20 cellular contexts compared by ENCODE assay signal in the genomic region with DNA sequence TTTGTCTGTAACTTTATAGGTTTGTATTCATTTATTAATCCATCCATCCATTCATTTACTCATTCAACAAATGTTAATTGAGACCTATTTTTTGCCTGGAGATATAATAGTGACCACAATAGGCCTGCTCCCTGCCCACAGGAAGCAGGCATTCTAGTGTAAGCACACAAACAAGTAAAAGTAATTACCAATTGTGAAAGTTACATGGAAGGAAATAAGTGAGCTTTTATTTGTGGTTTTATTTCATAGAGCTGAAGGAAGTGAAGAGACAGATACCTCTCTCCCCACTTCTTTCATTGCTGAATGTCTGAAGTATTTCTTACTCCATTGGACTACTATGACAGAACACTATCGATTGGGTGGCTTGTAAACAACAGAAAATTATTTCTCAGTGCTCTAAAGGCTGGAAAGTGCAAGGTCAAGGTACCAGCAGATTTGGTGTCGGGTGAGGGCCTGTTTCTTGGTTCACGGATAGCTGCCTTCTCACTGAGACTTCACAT.
A peak's percentile ranks its signal among the peaks of the same experiment; 100 is the strongest.
DNase-seq lines count a peak whose midpoint lies in the region; ATAC-seq and TF ChIP-seq lines count a peak whose summit lies in the region.
"Had no signal": no experiment of that assay in that cellular context is flagged by ENCODE, and none has a peak within 500 bp of the region (broad histone marks: within the 10 kb centered on the region; RNA-seq: fewer than 3 reads in every experiment).

No MANE protein-coding gene starts in this region.

- H3K27me3 Mint-ChIP-seq in stimulated activated naive CD8-positive, alpha-beta T cell treated with anti-CD3 and anti-CD28 coated beads, Interleukin-15, Interleukin-2, amounts not matched to agents 100 ng/mL and 50 ng/mL, for 24 hours = no peaks in the 10 kb centered on the region
- H3K27me3 Mint-ChIP-seq in T-helper 17 cell (no peaks in the 10 kb centered on the region), chondrocyte (ENCODE audit: low read depth) (no peaks in the 10 kb centered on the region)

- H3K9me3 ChIP-seq in T-helper 17 cell (ENCODE audit: control insufficient read depth, low read length, poor library complexity, severe bottlenecking) = no peaks in the 10 kb centered on the region
- H3K9me3 ChIP-seq: Peyer's patch had no signal

- peaks cover 83% of the 10 kb centered on the region for H3K36me3 Mint-ChIP-seq in stimulated activated naive CD8-positive, alpha-beta T cell treated with anti-CD3 and anti-CD28 coated beads, Interleukin-15, Interleukin-2, amounts not matched to agents 100 ng/mL and 50 ng/mL, for 24 hours (ENCODE audit: low read depth)
- peaks cover 8% of the 10 kb centered on the region for H3K36me3 Mint-ChIP-seq in T-helper 17 cell (ENCODE audit: low read depth)
- no peaks in the 10 kb centered on the region for H3K36me3 Mint-ChIP-seq in chondrocyte (ENCODE audit: low read depth)

- H3K27ac Mint-ChIP-seq in stimulated activated naive CD8-positive, alpha-beta T cell treated with anti-CD3 and anti-CD28 coated beads, Interleukin-15, Interleukin-2, amounts not matched to agents 100 ng/mL and 50 ng/mL, for 24 hours = peak overlapping the region; percentile 99
- peak overlapping the region; percentile 99 for H3K27ac Mint-ChIP-seq in T-helper 17 cell
- H3K27ac Mint-ChIP-seq in chondrocyte (ENCODE audit: unreplicated experiment) = peak overlapping the region; percentile 41

- POLR2A ChIA-PET in HEK293T (lab: Yijun Ruan, JAX) = no interaction called here

- TF ChIP-seq CTCF in chondrocyte (IDR thresholded peaks at IDR 0.05) = no peak

- H3K4me3 Mint-ChIP-seq in stimulated activated naive CD8-positive, alpha-beta T cell treated with anti-CD3 and anti-CD28 coated beads, Interleukin-15, Interleukin-2, amounts not matched to agents 100 ng/mL and 50 ng/mL, for 24 hours = peak overlapping the region; percentile 69
- H3K4me3 Mint-ChIP-seq in T-helper 17 cell (peak overlapping the region; percentile 47), chondrocyte (ENCODE audit: unreplicated experiment) (no peak overlapping the region)
- H3K4me3 Mint-ChIP-seq: H9 had no signal

- DNase-seq in stimulated activated naive CD8-positive, alpha-beta T cell treated with anti-CD3 and anti-CD28 coated beads, Interleukin-15, Interleukin-2, amounts not matched to agents 100 U/mL and 50 U/mL, for 24 hours = no peak
- no peak for DNase-seq in T-helper 17 cell
- DNase-seq in chondrocyte (ENCODE audit: low spot score) = no peak
- DNase-seq in stimulated activated CD8-positive, alpha-beta memory T cell treated with anti-CD3 and anti-CD28 coated beads, Interleukin-4, amount 100 ng/mL, for 48 hours = no peak
- no peak for DNase-seq in activated gamma-delta T cell treated with Interleukin-2 at 50 U/mL for 16 hours
- no peak for DNase-seq in HEK293T (ENCODE audit: extremely low spot score)
- no peak for DNase-seq in NCI-H774 (lab: John Stamatoyannopoulos, UW)
- DNase-seq: activated CD8-positive, alpha-beta memory T cell treated with anti-CD3 and anti-CD28 coated beads, Interleukin-2, amount 50 U/mL, for 4 hours; amygdala; Calu3; cerebellar nuclear complex; GDM1; H9; hypothalamus; MV-4-11; NCI-H2081 treated with DMSO at 0.1 percent for 48 hours; Peyer's patch; stimulated activated CD4-positive, alpha-beta T cell treated with anti-CD3 and anti-CD28 coated beads, Interleukin-1b, Interleukin-23, amount 100 ng/mL, for 48 hours had no signal

- H3K9me3 Mint-ChIP-seq in stimulated activated naive CD8-positive, alpha-beta T cell treated with anti-CD3 and anti-CD28 coated beads, Interleukin-15, Interleukin-2, amounts not matched to agents 100 ng/mL and 50 ng/mL, for 24 hours = peaks cover 5% of the 10 kb centered on the region
- no peaks in the 10 kb centered on the region for H3K9me3 Mint-ChIP-seq in chondrocyte (ENCODE audit: low read depth)

- no peak for ATAC-seq in stimulated activated naive CD8-positive, alpha-beta T cell treated with anti-CD3 and anti-CD28 coated beads, Interleukin-15, Interleukin-2, amounts not matched to agents 100 U/mL and 50 U/mL, for 24 hours
- no peak for ATAC-seq in T-helper 17 cell
- ATAC-seq: sciatic nerve had no signal

- CTCF ChIA-PET in HEK293T (lab: Yijun Ruan, JAX) = no interaction called here

- peaks cover 100% of the 10 kb centered on the region for H3K4me1 Mint-ChIP-seq in stimulated activated naive CD8-positive, alpha-beta T cell treated with anti-CD3 and anti-CD28 coated beads, Interleukin-15, Interleukin-2, amounts not matched to agents 100 ng/mL and 50 ng/mL, for 24 hours (ENCODE audit: low read depth)
- H3K4me1 Mint-ChIP-seq in T-helper 17 cell = peaks cover 69% of the 10 kb centered on the region
- peaks cover 43% of the 10 kb centered on the region for H3K4me1 Mint-ChIP-seq in chondrocyte (ENCODE audit: low read depth)

TF ChIP-seq in HEK293T, 16 proteins besides CTCF, POLR2A, EP300 and RAD21:
- TF ChIP-seq TARDBP (IDR thresholded peaks at IDR 0.05) (no peak), L3MBTL2 (conservative IDR thresholded peaks at IDR 0.05) (no peak), CTBP1 (IDR thresholded peaks at IDR 0.05; ENCODE audit: borderline replicate concordance) (no peak), FOXA1 (IDR thresholded peaks at IDR 0.05) (no peak), ZNF384 (IDR thresholded peaks at IDR 0.05) (no peak), BHLHE40 (IDR thresholded peaks at IDR 0.05; ENCODE audit: borderline replicate concordance) (no peak), NFRKB (IDR thresholded peaks at IDR 0.05) (no peak), ELF4 (IDR thresholded peaks at IDR 0.05) (no peak), FOXK2 (IDR thresholded peaks at IDR 0.05) (no peak), SUZ12 (IDR thresholded peaks at IDR 0.05) (no peak), ARNT (IDR thresholded peaks at IDR 0.05) (no peak), FOXM1 (IDR thresholded peaks at IDR 0.05; ENCODE audit: borderline replicate concordance) (no peak), LEF1 (IDR thresholded peaks at IDR 0.05; ENCODE audit: borderline replicate concordance) (no peak), HDGF (IDR thresholded peaks at IDR 0.05; ENCODE audit: borderline replicate concordance) (no peak), SP1 (IDR thresholded peaks at IDR 0.05) (no peak)
- TF ChIP-seq, protein P1, sequence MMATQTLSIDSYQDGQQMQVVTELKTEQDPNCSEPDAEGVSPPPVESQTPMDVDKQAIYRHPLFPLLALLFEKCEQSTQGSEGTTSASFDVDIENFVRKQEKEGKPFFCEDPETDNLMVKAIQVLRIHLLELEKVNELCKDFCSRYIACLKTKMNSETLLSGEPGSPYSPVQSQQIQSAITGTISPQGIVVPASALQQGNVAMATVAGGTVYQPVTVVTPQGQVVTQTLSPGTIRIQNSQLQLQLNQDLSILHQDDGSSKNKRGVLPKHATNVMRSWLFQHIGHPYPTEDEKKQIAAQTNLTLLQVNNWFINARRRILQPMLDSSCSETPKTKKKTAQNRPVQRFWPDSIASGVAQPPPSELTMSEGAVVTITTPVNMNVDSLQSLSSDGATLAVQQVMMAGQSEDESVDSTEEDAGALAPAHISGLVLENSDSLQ (IDR thresholded peaks at IDR 0.05) = no peak
TF ChIP-seq in HEK293T: peak in this region for 0.

Comparison
In these comparisons a context has a peak if more than half of its experiments do, and no peak if none do; other contexts are left out.
1. H3K27ac Mint-ChIP-seq: peak in every context shown above with its lines; median percentile 99 in stimulated activated naive CD8-positive, alpha-beta T cell treated with anti-CD3 and anti-CD28 coated beads, Interleukin-15, Interleukin-2, amounts not matched to agents 100 ng/mL and 50 ng/mL, for 24 hours; 99 in T-helper 17 cell; 41 in chondrocyte.